ENCODE assay signal across 17 cellular contexts in genomic region chr1:232579958-232580705, GRCh38. TPM values are rescaled to one million over a fixed set of nuclear protein-coding genes. Genes with fewer than 3 reads are reported as not detected.
DNase-seq lines count a peak whose midpoint lies in the region; FAIRE-seq and TF ChIP-seq lines count a peak whose summit lies in the region.
"Had no signal": no experiment of that assay in that cellular context is flagged by ENCODE, and none has a peak within 500 bp of the region (broad histone marks: within the 10 kb centered on the region; RNA-seq: fewer than 3 reads in every experiment).

No MANE protein-coding gene starts in this region.

- H3K27me3 ChIP-seq in H1 (replicated peaks in 1 of 4; ENCODE audit: control insufficient read depth in 3 of 4, extremely low read depth in 1 of 4, insufficient read depth in 3 of 4, low read length in 3 of 4) (no peaks in the 10 kb centered on the region), sigmoid colon (no peaks in the 10 kb centered on the region)
- H3K27me3 ChIP-seq: dorsolateral prefrontal cortex, gastrocnemius medialis, neural progenitor cell, thyroid gland had no signal

- CTCF ChIA-PET in activated CD4-positive, alpha-beta T cell treated with anti-CD3 and anti-CD28 coated beads, Interleukin-2, amount 10 ng/mL, durations not matched to agents 7 days and 5 days (lab: Charles Lee) = interaction anchor here (1.0 to 1.4 kb wide), 4 partner anchors 11 to 47 kb away, joined by 3 to 4 read pairs (median 3); no protein-coding TSS in a partner anchor
- CTCF ChIA-PET in OCI-LY7 (lab: Charles Lee; ENCODE audit: unreplicated experiment) = interaction anchor here (1.2 kb wide), 1 partner anchor 15 kb away, joined by 4 read pairs; no protein-coding TSS in a partner anchor
- CTCF ChIA-PET in H1 (lab: Charles Lee; ENCODE audit: partially characterized antibody) = interaction anchor here (1.0 to 1.4 kb wide), 3 partner anchors 17 to 47 kb away, joined by 3 to 5 read pairs (median 3); no protein-coding TSS in a partner anchor

- no peak overlapping the region for H3K14ac ChIP-seq in H1 (ENCODE audit: insufficient read length)

- no peak for TF ChIP-seq POLR2A in H1 (IDR thresholded peaks at IDR 0.05; ENCODE audit: control extremely low read depth in 1 of 2, low read depth in 2 of 2, low read length in 2 of 2)
- TF ChIP-seq POLR2A in sigmoid colon (IDR thresholded peaks at IDR 0.05) = no peak

- H3K27ac ChIP-seq in OCI-LY7 (ENCODE audit: low read depth, low read length, poor library complexity, severe bottlenecking) (peak overlapping the region; percentile 93), H1 (ENCODE audit: low read depth, low read length) (no peak overlapping the region), sigmoid colon (peak overlapping the region in 3 of 4 donors; percentile 47 to 64 (median 56))

- H3K18ac ChIP-seq in H1 (ENCODE audit: extremely low read depth, low read length) = no peak overlapping the region

- H2BK12ac ChIP-seq in H1 (ENCODE audit: low read depth, low read length) = 0 out of 2 replicates have a peak overlapping the region, but pooled peaks have one; percentile 42

- FAIRE-seq in H1 (lab: Jason Lieb, UNC) = no peak
- FAIRE-seq: small intestine had no signal

- no peak overlapping the region for H2AK5ac ChIP-seq in H1 (ENCODE audit: low read depth, low read length)

- H3K23me2 ChIP-seq in H1 (ENCODE audit: low read depth, low read length) = no peaks in the 10 kb centered on the region

- H4K5ac ChIP-seq in H1 (ENCODE audit: insufficient read length, low read depth, low read length) = no peak overlapping the region

- peaks cover 16% of the 10 kb centered on the region for H3K9me3 Mint-ChIP-seq in activated CD4-positive, alpha-beta T cell treated with anti-CD3 and anti-CD28 coated beads, Interleukin-2, amount 10 ng/mL, durations not matched to agents 7 days and 5 days

- TF ChIP-seq EP300 in H1 (IDR thresholded peaks at IDR 0.05; ENCODE audit: borderline replicate concordance in 1 of 2, low read depth in 2 of 2, low read length in 2 of 2) (no peak), sigmoid colon (IDR thresholded peaks at IDR 0.05) (no peak)

- no peak overlapping the region for H3K56ac ChIP-seq in H1 (replicated peaks; ENCODE audit: insufficient read length, low read depth, low read length)

- no peak overlapping the region; the same call in 1 of the 2 replicates for H2BK5ac ChIP-seq in H1 (ENCODE audit: low read depth, low read length)

- no peak overlapping the region for H4K91ac ChIP-seq in H1 (replicated peaks; ENCODE audit: insufficient read length, low read length)

- BruUV-seq in OCI-LY7 (replicated peaks; lab: Mats Ljungman, UMichigan) = no TSS peak

- no peak overlapping the region for H2BK15ac ChIP-seq in H1 (ENCODE audit: low read length)

- no peak for TF ChIP-seq RAD21 in H1 (IDR thresholded peaks at IDR 0.05 in 1 of 2, conservative IDR thresholded peaks at IDR 0.05 in 1 of 2; ENCODE audit: low read depth in 2 of 2, low read length in 2 of 2)

- no peaks in the 10 kb centered on the region for H3K79me1 ChIP-seq in H1 (ENCODE audit: low read depth, low read length)

- no peak overlapping the region for H3K4me3 Mint-ChIP-seq in activated CD4-positive, alpha-beta T cell treated with anti-CD3 and anti-CD28 coated beads, Interleukin-2, amount 10 ng/mL, durations not matched to agents 7 days and 5 days
- H3K4me3 Mint-ChIP-seq: neural progenitor cell had no signal

- 91% methylated on average over 3 of the region's 3 CpGs; no CpG with 5 or more reads in 1 of the 2 experiments for WGBS in H1 (ENCODE audit: extremely low coverage in 1 of 2, insufficient coverage in 1 of 2, insufficient read length in 1 of 2, insufficient replicate concordance in 2 of 2, low coverage in 1 of 2, low lambda C conversion rate in 2 of 2, missing lambda C conversion rate in 1 of 2), 2 experiments
- WGBS in sigmoid colon, 2 donors = 83 to 87% methylated on average over 3 of the region's 3 CpGs

- H2BK20ac ChIP-seq in H1 (ENCODE audit: low read length) = no peak overlapping the region

- intact Hi-C loops in OCI-LY7 (cut with micrococcal nuclease; ENCODE audit: unreplicated experiment) = loop anchor here (2.0 kb wide), 1 partner anchor 19 kb away; no protein-coding TSS in a partner anchor
- intact Hi-C loops in sigmoid colon (cut with DNase I) = loop anchor here (5.0 kb wide), 1 partner anchor 42 kb away; no protein-coding TSS in a partner anchor

- H2AFZ ChIP-seq in OCI-LY7 (ENCODE audit: low read length) (peak overlapping the region; percentile 70; the same call in 1 of the 2 replicates), H1 (ENCODE audit: low read length) (no peak overlapping the region)
- H2AFZ ChIP-seq: neural progenitor cell had no signal

- H3K4me1 Mint-ChIP-seq in activated CD4-positive, alpha-beta T cell treated with anti-CD3 and anti-CD28 coated beads, Interleukin-2, amount 10 ng/mL, durations not matched to agents 7 days and 5 days = peaks cover 57% of the 10 kb centered on the region

- TF ChIP-seq CTCF in OCI-LY7 (conservative IDR thresholded peaks at IDR 0.05; ENCODE audit: low read length) (no peak), H1 (IDR thresholded peaks at IDR 0.05; ENCODE audit: control extremely low read depth in 1 of 3, insufficient read depth in 1 of 3, low read depth in 1 of 3, low read length in 3 of 3) (no peak), sigmoid colon (IDR thresholded peaks at IDR 0.05) (no peak)

- H3K27ac Mint-ChIP-seq in activated CD4-positive, alpha-beta T cell treated with anti-CD3 and anti-CD28 coated beads, Interleukin-2, amount 10 ng/mL, durations not matched to agents 7 days and 5 days = peak overlapping the region; percentile 91

- peak overlapping the region; percentile 72 for H3K4me2 ChIP-seq in OCI-LY7 (ENCODE audit: low read length)
- no peak overlapping the region for H3K4me2 ChIP-seq in H1 (ENCODE audit: insufficient read depth in 1 of 2, low read depth in 2 of 2, low read length in 2 of 2)

- H3K9me2 ChIP-seq in OCI-LY7 (ENCODE audit: insufficient read depth, low read length) = no peaks in the 10 kb centered on the region

- H3K27me3 Mint-ChIP-seq in activated CD4-positive, alpha-beta T cell treated with anti-CD3 and anti-CD28 coated beads, Interleukin-2, amount 10 ng/mL, durations not matched to agents 7 days and 5 days = no peaks in the 10 kb centered on the region

- DNase-seq in activated CD4-positive, alpha-beta T cell treated with anti-CD3 and anti-CD28 coated beads, Interleukin-2, amount 10 ng/mL, durations not matched to agents 7 days and 5 days = no peak
- no peak for DNase-seq in activated CD4-positive, alpha-beta T cell treated with anti-CD3 and anti-CD28 coated beads, Interleukin-2, amount 50 U/mL, for 1 hour
- DNase-seq in OCI-LY7 (ENCODE audit: low spot score) = no peak
- DNase-seq in H1 (ENCODE audit: low read depth in 1 of 2, low spot score in 2 of 2) = no peak
- DNase-seq in sigmoid colon = no peak
- DNase-seq in ecto neural progenitor cell (ENCODE audit: low spot score) = no peak
- DNase-seq in foreskin melanocyte = no peak
- DNase-seq in SHP77 (lab: John Stamatoyannopoulos, UW) = no peak
- DNase-seq: amniotic stem cell, dorsolateral prefrontal cortex, gastrocnemius medialis, KBM-7, kidney glomerular epithelial cell, NCI-H1930, small intestine, thyroid gland had no signal

- H3K79me2 ChIP-seq in OCI-LY7 (ENCODE audit: insufficient read depth, low read depth, low read length) (0 out of 2 replicates have a peak, but pooled peaks cover 3% of the 10 kb centered on the region), H1 (ENCODE audit: control insufficient read depth in 1 of 2, insufficient read depth in 2 of 2, low read length in 2 of 2) (no peaks in the 10 kb centered on the region)

- no peak overlapping the region for H2BK120ac ChIP-seq in H1 (replicated peaks; ENCODE audit: low read depth, low read length)

- H3K4me3 ChIP-seq in OCI-LY7 (ENCODE audit: low read depth, low read length, poor library complexity, severe bottlenecking) = no peak overlapping the region
- no peak overlapping the region for H3K4me3 ChIP-seq in H1 (ENCODE audit: extremely low read depth in 1 of 4, insufficient read depth in 2 of 4, low read depth in 3 of 4, low read length in 4 of 4)
- no peak overlapping the region for H3K4me3 ChIP-seq in sigmoid colon
- H3K4me3 ChIP-seq: dorsolateral prefrontal cortex, gastrocnemius medialis, neural progenitor cell, thyroid gland had no signal

- H3K4ac ChIP-seq in H1 (replicated peaks; ENCODE audit: insufficient read length, low read depth, low read length) = no peak overlapping the region

- peaks cover 12% of the 10 kb centered on the region for H3K36me3 Mint-ChIP-seq in activated CD4-positive, alpha-beta T cell treated with anti-CD3 and anti-CD28 coated beads, Interleukin-2, amount 10 ng/mL, durations not matched to agents 7 days and 5 days (ENCODE audit: low read depth)

- H3K9ac ChIP-seq in H1 (replicated peaks in 1 of 4; ENCODE audit: extremely low read depth in 1 of 4, low read depth in 3 of 4, low read length in 3 of 4) = no peak overlapping the region
- H3K9ac ChIP-seq: neural progenitor cell had no signal

- H4K20me1 ChIP-seq in OCI-LY7 (ENCODE audit: insufficient read depth, low read length) (no peaks in the 10 kb centered on the region), H1 (replicated peaks in 1 of 2; ENCODE audit: control insufficient read depth in 1 of 2, insufficient read depth in 2 of 2, low read length in 2 of 2) (no peaks in the 10 kb centered on the region)

- H3K4me1 ChIP-seq in OCI-LY7 (ENCODE audit: insufficient read depth, low read length, poor library complexity, severe bottlenecking) = peaks cover 67% of the 10 kb centered on the region
- peaks cover 2 to 10% (median 5%) of the 10 kb centered on the region in 4 experiments; a peak in 6 of 7 replicates for H3K4me1 ChIP-seq in H1 (replicated peaks in 1 of 4; ENCODE audit: control insufficient read depth in 3 of 4, insufficient read depth in 4 of 4, low read length in 3 of 4)
- H3K4me1 ChIP-seq in sigmoid colon = peaks cover 0 to 40% (median 21%) of the 10 kb centered on the region in 4 donors

- POLR2A ChIA-PET in activated CD4-positive, alpha-beta T cell treated with anti-CD3 and anti-CD28 coated beads, Interleukin-2, amount 10 ng/mL, durations not matched to agents 7 days and 5 days (lab: Charles Lee) = no interaction called here
- POLR2A ChIA-PET in OCI-LY7 (lab: Charles Lee) (interaction anchor here (1.2 to 2.2 kb wide), 7 partner anchors 9 to 50 kb away, joined by 3 to 28 read pairs (median 7); no protein-coding TSS in a partner anchor), H1 (lab: Charles Lee; ENCODE audit: partially characterized antibody) (no interaction called here)

- no peak overlapping the region for H3K23ac ChIP-seq in H1 (ENCODE audit: insufficient read length)

- H3K9me3 ChIP-seq in OCI-LY7 (ENCODE audit: low read length) (no peaks in the 10 kb centered on the region), H1 (ENCODE audit: insufficient read depth in 2 of 2, low read depth in 1 of 2, low read length in 1 of 2) (no peaks in the 10 kb centered on the region), sigmoid colon (no peaks in the 10 kb centered on the region)
- H3K9me3 ChIP-seq: gastrocnemius medialis, thyroid gland had no signal

- H3K36me3 ChIP-seq in OCI-LY7 (ENCODE audit: insufficient read depth, low read length) = no peaks in the 10 kb centered on the region; the same call in 1 of the 2 replicates
- no peaks in the 10 kb centered on the region for H3K36me3 ChIP-seq in H1 (ENCODE audit: control insufficient read depth in 2 of 4, insufficient read depth in 4 of 4, low read length in 3 of 4)
- no peaks in the 10 kb centered on the region for H3K36me3 ChIP-seq in sigmoid colon
- H3K36me3 ChIP-seq: gastrocnemius medialis, neural progenitor cell, thyroid gland had no signal

- no peak overlapping the region for H4K8ac ChIP-seq in H1 (ENCODE audit: extremely low read depth, insufficient read depth, low read length)

RNA-seq across cellular contexts. Expression of gene SIPA1L2, which starts 49.8 kb away (rescaled TPM):
- total RNA-seq in activated CD4-positive, alpha-beta T cell treated with anti-CD3 and anti-CD28 coated beads, Interleukin-2, amount 10 ng/mL, durations not matched to agents 7 days and 5 days = under 1 TPM; 0.62 to 0.77 TPM
- 13.5 and 16.0 TPM in 2 replicates for total RNA-seq in OCI-LY7 (2014; rRNA removed; shearing (Covaris generic))
- total RNA-seq in OCI-LY7 (2022) (6.2 and 7.8 TPM in 2 replicates), sigmoid colon (10 to 100 TPM; 22.5 to 42.5 (median 32.1) TPM)
- 12.0 and 13.2 TPM in 2 replicates for total RNA-seq in H1 (2021; fragmentation: NEBNext Ultra II Directional; extraction: Animal tissue kit (Norgen Biotek cat#: 25700))
- polyA plus RNA-seq in H1 (2011; rRNA removed) (7.7 and 11.5 TPM in 2 replicates), sigmoid colon (10 to 100 TPM; 16.2 to 20.6 (median 18.0) TPM)
- polyA plus RNA-seq in H1 (2011; cell fraction: cytosol; rRNA removed) = 9.8 TPM
- polyA plus RNA-seq in H1 (2011; cell fraction: nucleus; rRNA removed) = 19.7 TPM
- polyA plus RNA-seq in H1 (2012, experiment 1 of 2) = 7.1 to 9.0 TPM (median 7.9 TPM) in 4 replicates
- polyA plus RNA-seq in H1 (2012, experiment 2 of 2) = 0.62 TPM
- 4.2 TPM for polyA plus RNA-seq in H1 (2013, experiment 1 of 2)
- polyA plus RNA-seq in H1 (2013, experiment 2 of 2) = 4.0 TPM
- polyA minus RNA-seq in H1 (2011; rRNA and poly(A)+ RNA removed) = 13.6 and 18.9 TPM in 2 replicates
- polyA minus RNA-seq in H1 (2011; cell fraction: cytosol; rRNA and poly(A)+ RNA removed) = 9.7 TPM
- polyA minus RNA-seq in H1 (2011; cell fraction: nucleus; rRNA and poly(A)+ RNA removed) = 29.5 TPM
